ENCODE assay signal across 1 cellular context in genomic region chr1:154608522-154609294, GRCh38.
TF ChIP-seq lines count a peak whose summit lies in the region.

No MANE protein-coding gene starts in this region.

TF ChIP-seq in HEK293, 187 proteins besides CTCF, POLR2A, EP300 and RAD21 (continued from another document and continues in another):
- TF ChIP-seq ZNF398 (tag by site-specific recombination; IDR thresholded peaks at IDR 0.05) (peak; percentile 70), ZNF350 (tag by site-specific recombination; IDR thresholded peaks at IDR 0.05) (no peak), ZNF184 (tag by site-specific recombination; IDR thresholded peaks at IDR 0.05) (no peak), ZNF354C (tag by site-specific recombination; IDR thresholded peaks at IDR 0.05; ENCODE audit: borderline replicate concordance, low read depth) (no peak), ZNF302 (tag by site-specific recombination; IDR thresholded peaks at IDR 0.05; ENCODE audit: low read depth) (no peak), ZNF645 (tag by site-specific recombination; IDR thresholded peaks at IDR 0.05) (no peak), ZNF19 (tag by site-specific recombination; IDR thresholded peaks at IDR 0.05; ENCODE audit: low read depth) (no peak), SP3 (tag by site-specific recombination; IDR thresholded peaks at IDR 0.05) (peak; percentile 61; the same call in 1 of the 2 replicates), ZNF548 (tag by site-specific recombination; IDR thresholded peaks at IDR 0.05) (no peak), ZNF155 (tag by site-specific recombination; IDR thresholded peaks at IDR 0.05) (no peak), IKZF3 (tag by site-specific recombination; IDR thresholded peaks at IDR 0.05) (peak; percentile 41; the same call in 1 of the 2 replicates), ZFP37 (tag by site-specific recombination; IDR thresholded peaks at IDR 0.05) (no peak), SP2 (tag by site-specific recombination; IDR thresholded peaks at IDR 0.05) (no peak), ZNF121 (tag by site-specific recombination; IDR thresholded peaks at IDR 0.05) (0 out of 2 replicates have a peak, but pooled peaks have one; percentile 4), ZNF221 (tag by site-specific recombination; IDR thresholded peaks at IDR 0.05; ENCODE audit: borderline replicate concordance) (no peak), EGR2 (tag by site-specific recombination; IDR thresholded peaks at IDR 0.05; ENCODE audit: low read depth) (peak; percentile 80), INSM2 (tag by site-specific recombination; IDR thresholded peaks at IDR 0.05) (no peak), KLF17 (tag by site-specific recombination; IDR thresholded peaks at IDR 0.05) (no peak), ZBTB26 (tag by site-specific recombination; optimal IDR thresholded peaks at IDR 0.05) (no peak), ELK4 (IDR thresholded peaks at IDR 0.05; ENCODE audit: borderline replicate concordance, low read depth, low read length) (no peak), ZBTB20 (tag by site-specific recombination; IDR thresholded peaks at IDR 0.05) (peak; percentile 47; the same call in 1 of the 2 replicates), GLIS1 (tag by site-specific recombination; IDR thresholded peaks at IDR 0.05) (peak; percentile 67; the same call in 1 of the 2 replicates), ZNF416 (tag by site-specific recombination; IDR thresholded peaks at IDR 0.05) (no peak), ZSCAN4 (tag by site-specific recombination; IDR thresholded peaks at IDR 0.05) (0 out of 2 replicates have a peak, but pooled peaks have one; percentile 17), ZNF146 (tag by site-specific recombination; IDR thresholded peaks at IDR 0.05) (no peak), ZNF18 (tag by site-specific recombination; IDR thresholded peaks at IDR 0.05) (no peak), KLF9 (tag by site-specific recombination; IDR thresholded peaks at IDR 0.05; ENCODE audit: low read depth) (peak; percentile 16; the same call in 1 of the 2 replicates), ZFP3 (tag by site-specific recombination; IDR thresholded peaks at IDR 0.05; ENCODE audit: low read depth) (peak; percentile 62), ZNF24 (tag by site-specific recombination; IDR thresholded peaks at IDR 0.05) (no peak), ZBTB21 (tag by site-specific recombination; IDR thresholded peaks at IDR 0.05) (no peak), ZNF26 (tag by site-specific recombination; IDR thresholded peaks at IDR 0.05) (no peak), ZNF792 (tag by site-specific recombination; IDR thresholded peaks at IDR 0.05) (no peak), ZNF266 (tag by site-specific recombination; IDR thresholded peaks at IDR 0.05; ENCODE audit: low read depth) (no peak), ZFHX2 (tag by site-specific recombination; conservative IDR thresholded peaks at IDR 0.05) (peak; percentile 92), ZBTB8A (tag by site-specific recombination; IDR thresholded peaks at IDR 0.05) (peak; percentile 82), ZNF639 (tag by site-specific recombination; IDR thresholded peaks at IDR 0.05) (0 out of 2 replicates have a peak, but pooled peaks have one; percentile 17), HIC1 (tag by site-specific recombination; IDR thresholded peaks at IDR 0.05) (peak; percentile 15; the same call in 1 of the 2 replicates), ZNF274 (IDR thresholded peaks at IDR 0.05; ENCODE audit: low read length) (no peak), ZNF274 (tag by site-specific recombination; IDR thresholded peaks at IDR 0.05; ENCODE audit: borderline replicate concordance) (no peak), ZNF133 (tag by site-specific recombination; IDR thresholded peaks at IDR 0.05) (no peak), ZNF707 (tag by site-specific recombination; IDR thresholded peaks at IDR 0.05) (no peak), ZNF521 (tag by site-specific recombination; IDR thresholded peaks at IDR 0.05) (no peak), ZNF544 (tag by site-specific recombination; IDR thresholded peaks at IDR 0.05) (no peak)
